In genomic region chr9:16333697-16334096, GRCh38 we compare ENCODE assay signal across 14 cellular contexts.
"Had no signal": no experiment of that assay in that cellular context is flagged by ENCODE, and none has a peak within 500 bp of the region (broad histone marks: within the 10 kb centered on the region; RNA-seq: fewer than 3 reads in every experiment).

No MANE protein-coding gene starts in this region.

- H3K9me3 ChIP-seq: esophagus muscularis mucosa, gastrocnemius medialis, left ventricle myocardium inferior, ovary, thoracic aorta had no signal

- H3K36me3 Mint-ChIP-seq: activated naive CD4-positive, alpha-beta T cell treated with anti-CD3 and anti-CD28 coated beads, Interleukin-2, amount 50 U/mL, for 24 hours; brain had no signal

- H3K4me3 Mint-ChIP-seq: activated B cell treated with CpG ODN at 0.5 μM for 24 hours; activated CD4-positive, alpha-beta T cell treated with anti-CD3 and anti-CD28 coated beads, Interleukin-2, amount 10 ng/mL, durations not matched to agents 24 days and 14 days; activated naive CD4-positive, alpha-beta T cell treated with anti-CD3 and anti-CD28 coated beads, Interleukin-2, amount 50 U/mL, for 24 hours; brain; stimulated activated naive CD8-positive, alpha-beta T cell treated with anti-CD3 and anti-CD28 coated beads, Interleukin-15, amount 100 ng/mL, for 72 hours had no signal

- H3K4me1 Mint-ChIP-seq: activated B cell treated with CpG ODN at 0.5 μM for 24 hours; activated CD4-positive, alpha-beta T cell treated with anti-CD3 and anti-CD28 coated beads, Interleukin-2, amount 10 ng/mL, durations not matched to agents 24 days and 14 days; activated naive CD4-positive, alpha-beta T cell treated with anti-CD3 and anti-CD28 coated beads, Interleukin-2, amount 50 U/mL, for 24 hours; stimulated activated naive CD8-positive, alpha-beta T cell treated with anti-CD3 and anti-CD28 coated beads, Interleukin-15, amount 100 ng/mL, for 72 hours had no signal

- H3K27me3 ChIP-seq: esophagus muscularis mucosa, gastrocnemius medialis, hepatocyte, ovary had no signal

- ATAC-seq: gastrocnemius medialis; stimulated activated naive CD8-positive, alpha-beta T cell treated with anti-CD3 and anti-CD28 coated beads, Interleukin-15, amount 100 ng/mL, for 72 hours had no signal

- H3K27ac Mint-ChIP-seq: activated B cell treated with CpG ODN at 0.5 μM for 24 hours; activated CD4-positive, alpha-beta T cell treated with anti-CD3 and anti-CD28 coated beads, Interleukin-2, amount 10 ng/mL, durations not matched to agents 24 days and 14 days; activated naive CD4-positive, alpha-beta T cell treated with anti-CD3 and anti-CD28 coated beads, Interleukin-2, amount 50 U/mL, for 24 hours; brain had no signal

- H3K36me3 ChIP-seq: esophagus muscularis mucosa, gastrocnemius medialis, left ventricle myocardium inferior, ovary, thoracic aorta had no signal

- DNase-seq: activated B cell treated with CpG ODN at 0.5 μM for 24 hours; activated CD4-positive, alpha-beta T cell treated with anti-CD3 and anti-CD28 coated beads, Interleukin-2, amount 10 ng/mL, durations not matched to agents 24 days and 14 days; gastrocnemius medialis; kidney; left ventricle myocardium inferior; stimulated activated CD4-positive, alpha-beta T cell treated with anti-CD3 and anti-CD28 coated beads, Interleukin-4, amount 100 ng/mL, for 4 hours; stimulated activated naive CD8-positive, alpha-beta T cell treated with anti-CD3 and anti-CD28 coated beads, Interleukin-15, amount 100 ng/mL, for 72 hours had no signal

- H3K9me3 Mint-ChIP-seq: activated B cell treated with CpG ODN at 0.5 μM for 24 hours; activated naive CD4-positive, alpha-beta T cell treated with anti-CD3 and anti-CD28 coated beads, Interleukin-2, amount 50 U/mL, for 24 hours; stimulated activated naive CD8-positive, alpha-beta T cell treated with anti-CD3 and anti-CD28 coated beads, Interleukin-15, amount 100 ng/mL, for 72 hours had no signal

- H3K4me3 ChIP-seq: dorsolateral prefrontal cortex, esophagus muscularis mucosa, gastrocnemius medialis, hepatocyte, left ventricle myocardium inferior, ovary, thoracic aorta had no signal

- H3K27me3 Mint-ChIP-seq: activated B cell treated with CpG ODN at 0.5 μM for 24 hours; activated CD4-positive, alpha-beta T cell treated with anti-CD3 and anti-CD28 coated beads, Interleukin-2, amount 10 ng/mL, durations not matched to agents 24 days and 14 days; activated naive CD4-positive, alpha-beta T cell treated with anti-CD3 and anti-CD28 coated beads, Interleukin-2, amount 50 U/mL, for 24 hours; stimulated activated naive CD8-positive, alpha-beta T cell treated with anti-CD3 and anti-CD28 coated beads, Interleukin-15, amount 100 ng/mL, for 72 hours had no signal
